ENCODE assay signal across 7 cellular contexts in genomic region chr16:67191410-67191994, GRCh38. TPM values are rescaled to one million over a fixed set of nuclear protein-coding genes. Genes with fewer than 3 reads are reported as not detected.
A peak's percentile ranks its signal among the peaks of the same experiment; 100 is the strongest.
DNase-seq lines count a peak whose midpoint lies in the region; ATAC-seq, FAIRE-seq and TF ChIP-seq lines count a peak whose summit lies in the region.

No MANE protein-coding gene starts in this region.

- peaks cover 21% of the 10 kb centered on the region for H3K79me2 ChIP-seq in GM23338 (replicated peaks; ENCODE audit: insufficient read depth)
- peaks cover 24% of the 10 kb centered on the region for H3K79me2 ChIP-seq in SU-DHL-6 (ENCODE audit: insufficient read depth, low read length)

- H3K9me3 ChIP-seq in SU-DHL-6 (ENCODE audit: insufficient read depth, low read length): no peaks in the 10 kb centered on the region
- no peaks in the 10 kb centered on the region for H3K9me3 ChIP-seq in right atrium auricular region

- DNase-seq in GM23338 (ENCODE audit: low spot score): no peak
- no peak for DNase-seq in right atrium auricular region (ENCODE audit: low spot score)
- no peak for DNase-seq in stimulated activated effector memory CD8-positive, alpha-beta T cell treated with anti-CD3 and anti-CD28 coated beads, Interleukin-12 subunit alpha, Interleukin-12 subunit beta, amount 100 ng/mL, for 72 hours (ENCODE audit: low spot score in 2 of 2)
- no peak for DNase-seq in NCI-H1417 (lab: John Stamatoyannopoulos, UW)
- DNase-seq in stimulated activated CD8-positive, alpha-beta memory T cell treated with anti-CD3 and anti-CD28 coated beads, Interleukin-4, amount 100 ng/mL, for 48 hours: no peak
- DNase-seq in D721Med (ENCODE audit: insufficient read length, low spot score): no peak

- H3K4me3 Mint-ChIP-seq in GM23338: peak overlapping the region; percentile 93
- peak overlapping the region; percentile 88 for H3K4me3 Mint-ChIP-seq in stimulated activated effector memory CD8-positive, alpha-beta T cell treated with anti-CD3 and anti-CD28 coated beads, Interleukin-12 subunit alpha, Interleukin-12 subunit beta, amount 100 ng/mL, for 72 hours

- no peak for ATAC-seq in GM23338
- ATAC-seq in stimulated activated effector memory CD8-positive, alpha-beta T cell treated with anti-CD3 and anti-CD28 coated beads, Interleukin-12 subunit alpha, Interleukin-12 subunit beta, amount 100 ng/mL, for 72 hours: no peak

- peak overlapping the region; percentile 96 for H2AFZ ChIP-seq in GM23338
- H2AFZ ChIP-seq in SU-DHL-6 (ENCODE audit: low read depth, low read length, severe bottlenecking): peak overlapping the region; percentile 66

- H3K4me3 ChIP-seq in GM23338 (peak overlapping the region; percentile 97), SU-DHL-6 (ENCODE audit: insufficient read depth, low read length, poor library complexity, severe bottlenecking) (no peak overlapping the region), right atrium auricular region (peak overlapping the region; percentile 87 to 98)

- H3F3A ChIP-seq in GM23338 (replicated peaks; ENCODE audit: low read depth): 0 out of 2 replicates have a peak, but pooled peaks cover 9% of the 10 kb centered on the region
- no peaks in the 10 kb centered on the region for H3F3A ChIP-seq in SU-DHL-6 (ENCODE audit: insufficient read depth)

- H4K20me1 ChIP-seq in GM23338 (replicated peaks; ENCODE audit: insufficient read depth) (peaks cover 18% of the 10 kb centered on the region), SU-DHL-6 (ENCODE audit: low read depth, low read length) (no peaks in the 10 kb centered on the region)

- peaks cover 16% of the 10 kb centered on the region; the same call in 1 of the 2 replicates for H3K36me3 ChIP-seq in GM23338 (ENCODE audit: insufficient read depth)
- H3K36me3 ChIP-seq in SU-DHL-6 (ENCODE audit: low read length): no peaks in the 10 kb centered on the region
- H3K36me3 ChIP-seq in right atrium auricular region: peaks cover 32% of the 10 kb centered on the region

- H3K9ac ChIP-seq in SU-DHL-6 (ENCODE audit: low read length): peak overlapping the region; percentile 94

- H3K27ac Mint-ChIP-seq in GM23338: no peak overlapping the region
- H3K27ac Mint-ChIP-seq in stimulated activated effector memory CD8-positive, alpha-beta T cell treated with anti-CD3 and anti-CD28 coated beads, Interleukin-12 subunit alpha, Interleukin-12 subunit beta, amount 100 ng/mL, for 72 hours: peak overlapping the region; percentile 86

- TF ChIP-seq CTCF in GM23338 (conservative IDR thresholded peaks at IDR 0.05; ENCODE audit: low read depth in 2 of 2) (no peak), SU-DHL-6 (IDR thresholded peaks at IDR 0.05; ENCODE audit: insufficient read depth, low read length, poor library complexity, severe bottlenecking) (no peak), right atrium auricular region (IDR thresholded peaks at IDR 0.05) (no peak), D721Med (IDR thresholded peaks at IDR 0.05; ENCODE audit: insufficient read depth, missing control alignments) (no peak)

- H3K27ac ChIP-seq in GM23338 (ENCODE audit: low read depth): no peak overlapping the region
- H3K27ac ChIP-seq in SU-DHL-6 (ENCODE audit: low read depth, low read length): no peak overlapping the region
- H3K27ac ChIP-seq in right atrium auricular region: peak overlapping the region in 1 of 2 donors; percentile 78

- H3K27me3 ChIP-seq in GM23338 (ENCODE audit: insufficient read depth): peaks cover 3% of the 10 kb centered on the region; the same call in 1 of the 2 replicates
- no peaks in the 10 kb centered on the region for H3K27me3 ChIP-seq in SU-DHL-6 (ENCODE audit: low read length)
- H3K27me3 ChIP-seq in right atrium auricular region: no peaks in the 10 kb centered on the region

- H3K9me2 ChIP-seq in GM23338 (ENCODE audit: insufficient read depth): no peaks in the 10 kb centered on the region
- H3K9me2 ChIP-seq in SU-DHL-6 (replicated peaks; ENCODE audit: insufficient read depth, low read length): no peaks in the 10 kb centered on the region

- H3K27me3 Mint-ChIP-seq in GM23338 (ENCODE audit: insufficient read depth, low read depth, poor library complexity): peaks cover 11% of the 10 kb centered on the region

- peaks cover 24% of the 10 kb centered on the region for H3K4me1 Mint-ChIP-seq in GM23338
- peaks cover 45% of the 10 kb centered on the region for H3K4me1 Mint-ChIP-seq in stimulated activated effector memory CD8-positive, alpha-beta T cell treated with anti-CD3 and anti-CD28 coated beads, Interleukin-12 subunit alpha, Interleukin-12 subunit beta, amount 100 ng/mL, for 72 hours

- no peak for FAIRE-seq in D721Med (lab: Jason Lieb, UNC)

- H3K4me1 ChIP-seq in GM23338 (ENCODE audit: insufficient read depth) (peaks cover 7% of the 10 kb centered on the region; the same call in 1 of the 2 replicates), right atrium auricular region (peaks cover 0 to 27% of the 10 kb centered on the region in 2 donors)

- no peaks in the 10 kb centered on the region for H3K9me3 Mint-ChIP-seq in GM23338
- H3K9me3 Mint-ChIP-seq in stimulated activated effector memory CD8-positive, alpha-beta T cell treated with anti-CD3 and anti-CD28 coated beads, Interleukin-12 subunit alpha, Interleukin-12 subunit beta, amount 100 ng/mL, for 72 hours: no peaks in the 10 kb centered on the region

- peaks cover 33% of the 10 kb centered on the region for H3K36me3 Mint-ChIP-seq in GM23338 (ENCODE audit: low read depth)
- peaks cover 37% of the 10 kb centered on the region for H3K36me3 Mint-ChIP-seq in stimulated activated effector memory CD8-positive, alpha-beta T cell treated with anti-CD3 and anti-CD28 coated beads, Interleukin-12 subunit alpha, Interleukin-12 subunit beta, amount 100 ng/mL, for 72 hours

- H3K4me2 ChIP-seq in GM23338: peak overlapping the region; percentile 62
- H3K4me2 ChIP-seq in SU-DHL-6 (ENCODE audit: low read depth, low read length, poor library complexity, severe bottlenecking): peak overlapping the region; percentile 52

TF ChIP-seq in GM23338, 12 proteins besides CTCF, POLR2A, EP300 and RAD21 (continues in another document):
- no peak for TF ChIP-seq POLR2AphosphoS5 (IDR thresholded peaks at IDR 0.05; ENCODE audit: low read depth)
- no peak for TF ChIP-seq EZH2phosphoT487 (IDR thresholded peaks at IDR 0.05; ENCODE audit: unreplicated experiment)
- no peak for TF ChIP-seq NANOG (IDR thresholded peaks at IDR 0.05; ENCODE audit: borderline replicate concordance)
- TF ChIP-seq REST (IDR thresholded peaks at IDR 0.05; ENCODE audit: unreplicated experiment): no peak
- no peak for TF ChIP-seq STAT1 (IDR thresholded peaks at IDR 0.05; ENCODE audit: unreplicated experiment)
- TF ChIP-seq ZNF114 (CRISPR knock-in tag; IDR thresholded peaks at IDR 0.05): no peak
- no peak for TF ChIP-seq ZNF331 (CRISPR knock-in tag; IDR thresholded peaks at IDR 0.05; ENCODE audit: low read depth)

RNA-seq across cellular contexts. Expression of gene E2F4, which starts 0.5 kb away (rescaled TPM):
- total RNA-seq in GM23338 (2014; rRNA removed; shearing (Covaris generic)): 135 and 168 TPM in 2 replicates
- 67.0 and 67.2 TPM in 2 replicates for polyA plus RNA-seq in GM23338 (2016; fragmentation: Nextera tagmentation; extraction: Ambion mirVana)
- total RNA-seq in right atrium auricular region: 10 to 100 TPM; 53.8 to 70.3 TPM

RNA-seq across cellular contexts. Expression of gene EXOC3L1, which starts 1.6 kb away (rescaled TPM):
- total RNA-seq in GM23338 (2014; rRNA removed; shearing (Covaris generic)): 1.6 and 2.3 TPM in 2 replicates
- 0.92 and 1.1 TPM in 2 replicates for polyA plus RNA-seq in GM23338 (2016; fragmentation: Nextera tagmentation; extraction: Ambion mirVana)
- 1 to 10 TPM; 2.2 to 2.5 TPM for total RNA-seq in right atrium auricular region

RNA-seq across cellular contexts. Expression of gene ELMO3, which starts 7.4 kb away (rescaled TPM):
- total RNA-seq in GM23338 (2014; rRNA removed; shearing (Covaris generic)): 16.2 and 18.3 TPM in 2 replicates
- 4.5 and 4.7 TPM in 2 replicates for polyA plus RNA-seq in GM23338 (2016; fragmentation: Nextera tagmentation; extraction: Ambion mirVana)
- 1 to 10 TPM in 1 of 2 donors, under 1 TPM in 1; 0.37 to 2.2 TPM for total RNA-seq in right atrium auricular region

RNA-seq across cellular contexts. Expression of gene MATCAP1, which starts 7.7 kb away (rescaled TPM):
- total RNA-seq in GM23338 (2014; rRNA removed; shearing (Covaris generic)): 22.7 and 23.1 TPM in 2 replicates
- 9.5 and 13.3 TPM in 2 replicates for polyA plus RNA-seq in GM23338 (2016; fragmentation: Nextera tagmentation; extraction: Ambion mirVana)
- total RNA-seq in right atrium auricular region: 1 to 10 TPM; 4.2 to 7.8 TPM

RNA-seq across cellular contexts. Expression of gene NOL3, which starts 21.2 kb away (rescaled TPM):
- 0.27 and 3.3 TPM in 2 replicates for total RNA-seq in GM23338 (2014; rRNA removed; shearing (Covaris generic))
- polyA plus RNA-seq in GM23338 (2016; fragmentation: Nextera tagmentation; extraction: Ambion mirVana): 2.7 and 4.0 TPM in 2 replicates
- 100 to 1,000 TPM in 1 of 2 donors, 10 to 100 TPM in 1; 87.5 to 103 TPM for total RNA-seq in right atrium auricular region
